Comparison of ENCODE assay signal across 17 cellular contexts in genomic region chr7:158867214-158867984, GRCh38.
"Had no signal": no experiment of that assay in that cellular context is flagged by ENCODE, and none has a peak within 500 bp of the region (broad histone marks: within the 10 kb centered on the region; RNA-seq: fewer than 3 reads in every experiment).

No MANE protein-coding gene starts in this region.

- H3K27me3 ChIP-seq: dorsolateral prefrontal cortex, esophagus muscularis mucosa, ovary, thyroid gland had no signal

- ATAC-seq: activated CD4-positive, CD25-positive, alpha-beta regulatory T cell treated with anti-CD3 and anti-CD28 coated beads, Interleukin-2, amount 50 U/mL, for 24 hours; left colon; natural killer cell treated with Interleukin-12 subunit alpha and Interleukin-12 subunit beta and Interleukin-15 and Interleukin-18, amount 100 ng/mL, for 72 hours had no signal

- DNase-seq: activated effector memory CD4-positive, alpha-beta T cell treated with anti-CD3 and anti-CD28 coated beads, Interleukin-2, amount 50 U/mL, for 16 hours; activated T-cell treated with anti-CD3 and anti-CD28 coated beads for 4 hours; aorta; dorsolateral prefrontal cortex; left colon; mammary epithelial cell; ovary; stimulated activated CD4-positive, alpha-beta T cell treated with anti-CD3 and anti-CD28 coated beads, Interleukin-15, amount 100 ng/mL, for 24 hours; stimulated activated CD4-positive, alpha-beta T cell treated with anti-CD3 and anti-CD28 coated beads, Interleukin-4, amount 100 ng/mL, for 4 hours; SW 1271; thyroid gland had no signal

- H3K9me3 Mint-ChIP-seq: natural killer cell treated with Interleukin-12 subunit alpha and Interleukin-12 subunit beta and Interleukin-15 and Interleukin-18, amount 100 ng/mL, for 72 hours; T-helper 2 cell treated with Interferon-gamma antibody and Interleukin-4, amounts not matched to agents 5 μg/mL and 100 μg/mL, for 36 hours had no signal

- H3K27ac Mint-ChIP-seq: natural killer cell treated with Interleukin-12 subunit alpha and Interleukin-12 subunit beta and Interleukin-15 and Interleukin-18, amount 100 ng/mL, for 72 hours; T-helper 2 cell treated with Interferon-gamma antibody and Interleukin-4, amounts not matched to agents 5 μg/mL and 100 μg/mL, for 36 hours had no signal

- H3K27me3 Mint-ChIP-seq: natural killer cell treated with Interleukin-12 subunit alpha and Interleukin-12 subunit beta and Interleukin-15 and Interleukin-18, amount 100 ng/mL, for 72 hours had no signal

- H3K4me3 Mint-ChIP-seq: natural killer cell treated with Interleukin-12 subunit alpha and Interleukin-12 subunit beta and Interleukin-15 and Interleukin-18, amount 100 ng/mL, for 72 hours; T-helper 2 cell treated with Interferon-gamma antibody and Interleukin-4, amounts not matched to agents 5 μg/mL and 100 μg/mL, for 36 hours had no signal

- H3K27ac ChIP-seq: esophagus muscularis mucosa, ovary, thyroid gland had no signal

- H3K4me3 ChIP-seq: dorsolateral prefrontal cortex, esophagus muscularis mucosa, ovary, thyroid gland had no signal

- H3K36me3 ChIP-seq: ovary had no signal

- FAIRE-seq: bronchial epithelial cell, endometrium had no signal

- H3K9me3 ChIP-seq: esophagus muscularis mucosa, ovary, thyroid gland had no signal
